ENCODE assay signal across 7 cellular contexts in genomic region chr10:100998991-100999741, GRCh38. TPM values are rescaled to one million over a fixed set of nuclear protein-coding genes. Genes with fewer than 3 reads are reported as not detected.
DNase-seq lines count a peak whose midpoint lies in the region; ATAC-seq, FAIRE-seq and TF ChIP-seq lines count a peak whose summit lies in the region.

No MANE protein-coding gene starts in this region.

- peak overlapping the region; percentile 93 for H3K9ac ChIP-seq in keratinocyte (ENCODE audit: control insufficient read depth, extremely low read depth, insufficient read depth, low read length)

- no peaks in the 10 kb centered on the region for H4K20me1 ChIP-seq in keratinocyte (ENCODE audit: control insufficient read depth, extremely low read depth, insufficient read depth, low read length)

- peaks cover 26% of the 10 kb centered on the region for H3K79me2 ChIP-seq in keratinocyte (ENCODE audit: control insufficient read depth, insufficient read depth, low read length)

- H3K4me2 ChIP-seq in keratinocyte (ENCODE audit: control insufficient read depth, extremely low read depth, insufficient read depth, low read depth, low read length), result peak overlapping the region; percentile 93

- intact Hi-C loops in activated B cell treated with CpG ODN at 0.5 μM for 24 hours (cut with micrococcal nuclease), result loop anchor here (1.0 to 5.0 kb wide), 6 partner anchors 14 to 1643 kb away; partner anchors contain the start of genes HIF1AN, PDZD7, SFXN3 and TRIM8

- POLR2A ChIA-PET in HEK293T (lab: Yijun Ruan, JAX), result interaction anchor here (0.7 to 4.2 kb wide), 8 partner anchors 11 to 44 kb away, joined by 3 to 27 read pairs (median 4); no protein-coding TSS in a partner anchor
- POLR2A ChIA-PET in activated B cell treated with CpG ODN at 0.5 μM for 24 hours (lab: Charles Lee), result interaction anchor here (1.2 to 4.5 kb wide), 3 partner anchors 12 to 32 kb away, joined by 3 to 54 read pairs (median 7); partner anchors contain the start of genes MRPL43, PDZD7, SFXN3 and TWNK

- H3K9me3 ChIP-seq in keratinocyte (ENCODE audit: control insufficient read depth, low read depth, low read length), result no peaks in the 10 kb centered on the region

- DNase-seq in HEK293T (ENCODE audit: extremely low spot score), result peak; percentile 93
- DNase-seq in NCI-H1048 (lab: John Stamatoyannopoulos, UW), result peak; percentile 23
- peak; percentile 85 for DNase-seq in activated B cell treated with CpG ODN at 0.5 μM for 24 hours
- DNase-seq in cardiac fibroblast (ENCODE audit: low read depth in 2 of 2), result peak; percentile 71 to 91
- peak; percentile 33 for DNase-seq in keratinocyte (ENCODE audit: low read depth, low spot score)
- DNase-seq in stimulated activated CD4-positive, alpha-beta T cell treated with anti-CD3 and anti-CD28 coated beads, Interleukin-15, amount 100 ng/mL, for 1 hour (ENCODE audit: low read depth in 1 of 2, low spot score in 1 of 2), result peak; percentile 57 to 75

- peaks cover 9 to 14% of the 10 kb centered on the region in 2 experiments for H3K36me3 ChIP-seq in keratinocyte (ENCODE audit: control insufficient read depth in 2 of 2, extremely low read depth in 1 of 2, insufficient read depth in 2 of 2, low read length in 2 of 2)

- peaks cover 17% of the 10 kb centered on the region for H3K4me1 ChIP-seq in keratinocyte (ENCODE audit: control insufficient read depth, extremely low read depth, insufficient read depth, low read length)

- H3K4me1 Mint-ChIP-seq in activated B cell treated with CpG ODN at 0.5 μM for 24 hours, result peaks cover 30% of the 10 kb centered on the region

- H3K4me3 ChIP-seq in cardiac fibroblast (replicated peaks in 1 of 2; ENCODE audit: low read depth in 2 of 2, low read length in 2 of 2), result peak overlapping the region; percentile 78 to 79
- H3K4me3 ChIP-seq in keratinocyte (ENCODE audit: control insufficient read depth in 2 of 3, extremely low read depth in 1 of 3, insufficient read depth in 2 of 3, low read depth in 1 of 3, low read length in 3 of 3), result peak overlapping the region; percentile 76 to 90 (median 82)

- H2AFZ ChIP-seq in keratinocyte (ENCODE audit: control insufficient read depth, low read length), result peak overlapping the region; percentile 73

- peak overlapping the region; percentile 88 for H3K27ac Mint-ChIP-seq in activated B cell treated with CpG ODN at 0.5 μM for 24 hours

- peak overlapping the region; percentile 73 for H3K27ac ChIP-seq in keratinocyte (ENCODE audit: control insufficient read depth, insufficient read depth, low read length)

- dilution Hi-C loops in keratinocyte (cut with MboI; ENCODE audit: extremely low pct_ligation_motif_present, low sequenced_read_pairs), result no loop called here

- peak overlapping the region; percentile 87 for H3K4me3 Mint-ChIP-seq in activated B cell treated with CpG ODN at 0.5 μM for 24 hours

- no peaks in the 10 kb centered on the region for H3K9me3 Mint-ChIP-seq in activated B cell treated with CpG ODN at 0.5 μM for 24 hours

- TF ChIP-seq CTCF in GM12872 (IDR thresholded peaks at IDR 0.05; ENCODE audit: insufficient read depth, low read depth, low read length) (peak; percentile 81), activated B cell treated with CpG ODN at 0.5 μM for 24 hours (IDR thresholded peaks at IDR 0.05) (peak; percentile 80), cardiac fibroblast (IDR thresholded peaks at IDR 0.05; ENCODE audit: low read depth, low read length) (peak; percentile 42), keratinocyte (optimal IDR thresholded peaks at IDR 0.05 in 1 of 3, IDR thresholded peaks at IDR 0.05 in 1 of 3, conservative IDR thresholded peaks at IDR 0.05 in 1 of 3; ENCODE audit: extremely low read depth in 1 of 3, insufficient read depth in 2 of 3, low read length in 3 of 3) (peak in 2 of 3 experiments; percentile 89 to 93)

- ATAC-seq in activated B cell treated with CpG ODN at 0.5 μM for 24 hours (ENCODE audit: low read depth), result peak; percentile 63

- CTCF ChIA-PET in HEK293T (lab: Yijun Ruan, JAX) (interaction anchor here (0.7 to 3.8 kb wide), 6 partner anchors 9 to 16 kb away, joined by 4 to 50 read pairs (median 12); partner anchors contain the start of gene MRPL43), activated B cell treated with CpG ODN at 0.5 μM for 24 hours (lab: Charles Lee) (interaction anchor here (0.7 to 3.3 kb wide), 5 partner anchors 8 to 17 kb away, joined by 4 to 34 read pairs (median 9); partner anchors contain the start of genes MRPL43 and TWNK)

- H3K27me3 ChIP-seq in keratinocyte (ENCODE audit: control insufficient read depth, extremely low read depth, insufficient read depth, low read length), result no peaks in the 10 kb centered on the region

- peaks cover 18% of the 10 kb centered on the region for H3K36me3 Mint-ChIP-seq in activated B cell treated with CpG ODN at 0.5 μM for 24 hours (ENCODE audit: low read depth)

- no peak for FAIRE-seq in keratinocyte (lab: Jason Lieb, UNC)

- H3K27me3 Mint-ChIP-seq in activated B cell treated with CpG ODN at 0.5 μM for 24 hours, result no peaks in the 10 kb centered on the region

- no peaks in the 10 kb centered on the region for H3K9me1 ChIP-seq in keratinocyte (ENCODE audit: control insufficient read depth, extremely low read depth, insufficient read depth, low read length)

TF ChIP-seq in HEK293T, 16 proteins besides CTCF, POLR2A, EP300 and RAD21:
- no peak for TF ChIP-seq ARNT (IDR thresholded peaks at IDR 0.05)
- TF ChIP-seq SUZ12 (IDR thresholded peaks at IDR 0.05), result no peak
- TF ChIP-seq SP1 (IDR thresholded peaks at IDR 0.05), result no peak
- TF ChIP-seq BHLHE40 (IDR thresholded peaks at IDR 0.05; ENCODE audit: borderline replicate concordance), result no peak
- TF ChIP-seq L3MBTL2 (conservative IDR thresholded peaks at IDR 0.05), result peak; percentile 26; the same call in 1 of the 2 replicates
- TF ChIP-seq FOXM1 (IDR thresholded peaks at IDR 0.05; ENCODE audit: borderline replicate concordance), result no peak
- TF ChIP-seq TARDBP (IDR thresholded peaks at IDR 0.05), result 0 out of 2 replicates have a peak, but pooled peaks have one; percentile 7
- TF ChIP-seq FOXA1 (IDR thresholded peaks at IDR 0.05), result no peak
- TF ChIP-seq HDGF (IDR thresholded peaks at IDR 0.05; ENCODE audit: borderline replicate concordance), result no peak
- peak; percentile 56; the same call in 1 of the 2 replicates for TF ChIP-seq LEF1 (IDR thresholded peaks at IDR 0.05; ENCODE audit: borderline replicate concordance)
- no peak for TF ChIP-seq FOXK2 (IDR thresholded peaks at IDR 0.05)

RNA-seq across cellular contexts. Expression of gene LZTS2, which starts 0.4 kb away (rescaled TPM):
- total RNA-seq in activated B cell treated with CpG ODN at 0.5 μM for 24 hours, result 12.6 and 14.9 TPM in 2 replicates
- polyA plus RNA-seq in keratinocyte, result 18.1 to 36.7 TPM (median 18.6 TPM) in 3 replicates
- polyA plus RNA-seq in keratinocyte (2011; ENCODE audit: low read depth), result 12.2 TPM
- polyA plus RNA-seq in keratinocyte (2011; cell fraction: cytosol; rRNA removed), result 20.5 and 45.3 TPM in 2 replicates
- 64.4 and 90.2 TPM in 2 replicates for polyA plus RNA-seq in keratinocyte (2011; cell fraction: nucleus; rRNA removed)
- 26.0 and 29.4 TPM in 2 replicates for polyA plus RNA-seq in keratinocyte (2012; ENCODE audit: low replicate concordance)
- polyA minus RNA-seq in keratinocyte, result 19.3 to 30.7 TPM (median 27.6 TPM) in 3 replicates
- polyA minus RNA-seq in keratinocyte (2011; cell fraction: cytosol; rRNA and poly(A)+ RNA removed), result 48.3 TPM
- polyA minus RNA-seq in keratinocyte (2011; cell fraction: nucleus; rRNA and poly(A)+ RNA removed), result 34.0 and 40.1 TPM in 2 replicates

RNA-seq across cellular contexts. Expression of gene TWNK, which starts 11.8 kb away (rescaled TPM):
- total RNA-seq in activated B cell treated with CpG ODN at 0.5 μM for 24 hours, result 19.2 and 20.5 TPM in 2 replicates
- 10.1 to 16.9 TPM (median 12.9 TPM) in 3 replicates for polyA plus RNA-seq in keratinocyte
- 14.5 TPM for polyA plus RNA-seq in keratinocyte (2011; ENCODE audit: low read depth)
- 9.7 and 10.5 TPM in 2 replicates for polyA plus RNA-seq in keratinocyte (2011; cell fraction: cytosol; rRNA removed)
- 16.0 and 17.1 TPM in 2 replicates for polyA plus RNA-seq in keratinocyte (2011; cell fraction: nucleus; rRNA removed)
- polyA plus RNA-seq in keratinocyte (2012; ENCODE audit: low replicate concordance), result 11.5 and 17.0 TPM in 2 replicates
- 10.7 to 18.9 TPM (median 17.8 TPM) in 3 replicates for polyA minus RNA-seq in keratinocyte
- 11.9 TPM for polyA minus RNA-seq in keratinocyte (2011; cell fraction: cytosol; rRNA and poly(A)+ RNA removed)
- polyA minus RNA-seq in keratinocyte (2011; cell fraction: nucleus; rRNA and poly(A)+ RNA removed), result 6.3 and 9.1 TPM in 2 replicates

RNA-seq across cellular contexts. Expression of gene MRPL43, which starts 11.9 kb away (rescaled TPM):
- 44.2 and 46.3 TPM in 2 replicates for total RNA-seq in activated B cell treated with CpG ODN at 0.5 μM for 24 hours
- 71.1 to 105 TPM (median 75.3 TPM) in 3 replicates for polyA plus RNA-seq in keratinocyte
- polyA plus RNA-seq in keratinocyte (2011; ENCODE audit: low read depth), result 18.7 TPM
- 58.8 and 96.9 TPM in 2 replicates for polyA plus RNA-seq in keratinocyte (2011; cell fraction: cytosol; rRNA removed)
- polyA plus RNA-seq in keratinocyte (2011; cell fraction: nucleus; rRNA removed), result 43.4 and 62.6 TPM in 2 replicates
- polyA plus RNA-seq in keratinocyte (2012; ENCODE audit: low replicate concordance), result 87.8 and 108 TPM in 2 replicates
- polyA minus RNA-seq in keratinocyte, result 26.0 to 32.3 TPM (median 28.7 TPM) in 3 replicates
- 56.2 TPM for polyA minus RNA-seq in keratinocyte (2011; cell fraction: cytosol; rRNA and poly(A)+ RNA removed)
- 15.3 and 21.1 TPM in 2 replicates for polyA minus RNA-seq in keratinocyte (2011; cell fraction: nucleus; rRNA and poly(A)+ RNA removed)

RNA-seq across cellular contexts. Expression of gene SEMA4G, which starts 29.9 kb away (rescaled TPM):
- 0.60 and 0.78 TPM in 2 replicates for total RNA-seq in activated B cell treated with CpG ODN at 0.5 μM for 24 hours
- polyA plus RNA-seq in keratinocyte, result 0.98 to 1.9 TPM (median 1.2 TPM) in 3 replicates
- polyA plus RNA-seq in keratinocyte (2011; ENCODE audit: low read depth), result 0.55 TPM
- polyA plus RNA-seq in keratinocyte (2011; cell fraction: cytosol; rRNA removed), result 0.94 and 1.1 TPM in 2 replicates
- 3.6 and 3.8 TPM in 2 replicates for polyA plus RNA-seq in keratinocyte (2011; cell fraction: nucleus; rRNA removed)
- 1.4 and 1.5 TPM in 2 replicates for polyA plus RNA-seq in keratinocyte (2012; ENCODE audit: low replicate concordance)
- polyA minus RNA-seq in keratinocyte, result 2.1 to 4.8 TPM (median 2.4 TPM) in 3 replicates
- polyA minus RNA-seq in keratinocyte (2011; cell fraction: cytosol; rRNA and poly(A)+ RNA removed), result 0.96 TPM
- polyA minus RNA-seq in keratinocyte (2011; cell fraction: nucleus; rRNA and poly(A)+ RNA removed), result 1.8 and 2.6 TPM in 2 replicates

RNA-seq across cellular contexts. Expression of gene PDZD7, which starts 31.8 kb away (rescaled TPM):
- 0.11 TPM in 1 of 2 replicates, not detected in the other for total RNA-seq in activated B cell treated with CpG ODN at 0.5 μM for 24 hours
- 0.31 to 0.54 TPM (median 0.54 TPM) in 3 replicates for polyA plus RNA-seq in keratinocyte
- 0.10 TPM for polyA plus RNA-seq in keratinocyte (2011; ENCODE audit: low read depth)
- polyA plus RNA-seq in keratinocyte (2011; cell fraction: cytosol; rRNA removed), result 0.15 and 0.34 TPM in 2 replicates
- 1.1 and 1.2 TPM in 2 replicates for polyA plus RNA-seq in keratinocyte (2011; cell fraction: nucleus; rRNA removed)
- 0.34 and 1.0 TPM in 2 replicates for polyA plus RNA-seq in keratinocyte (2012; ENCODE audit: low replicate concordance)
- polyA minus RNA-seq in keratinocyte, result 0.20 to 0.40 TPM in 2 of 3 replicates, not detected in the other
- not detected for polyA minus RNA-seq in keratinocyte (2011; cell fraction: cytosol; rRNA and poly(A)+ RNA removed)
- 0.11 and 0.78 TPM in 2 replicates for polyA minus RNA-seq in keratinocyte (2011; cell fraction: nucleus; rRNA and poly(A)+ RNA removed)

Comparison
In these comparisons a context has a peak if more than half of its experiments do, and no peak if none do; other contexts are left out.
1. Peak in every context shown above with its lines: DNase-seq, ATAC-seq, H3K4me3 ChIP-seq and H3K27ac ChIP-seq.
2. DNase-seq: peak in every context shown above with its lines; median percentile 93 in HEK293T; 85 in activated B cell treated with CpG ODN at 0.5 μM for 24 hours; 81 in cardiac fibroblast; 66 in stimulated activated CD4-positive, alpha-beta T cell treated with anti-CD3 and anti-CD28 coated beads, Interleukin-15, amount 100 ng/mL, for 1 hour; 33 in keratinocyte; 23 in NCI-H1048.